In genomic region chr1:1092149-1092855, GRCh38 we compare ENCODE assay signal across 30 cellular contexts. TPM values are rescaled to one million over a fixed set of nuclear protein-coding genes. Genes with fewer than 3 reads are reported as not detected.
DNase-seq lines count a peak whose midpoint lies in the region; ATAC-seq and TF ChIP-seq lines count a peak whose summit lies in the region.
"Had no signal": no experiment of that assay in that cellular context is flagged by ENCODE, and none has a peak within 500 bp of the region (broad histone marks: within the 10 kb centered on the region; RNA-seq: fewer than 3 reads in every experiment).

No MANE protein-coding gene starts in this region.

- CTCF ChIA-PET in activated CD8-positive, alpha-beta memory T cell treated with anti-CD3 and anti-CD28 coated beads, Interleukin-2, amount 10 ng/mL, durations not matched to agents 7 days and 5 days (lab: Charles Lee), result interaction anchor here (1.3 kb wide), 1 partner anchor 30 kb away, joined by 4 read pairs; no protein-coding TSS in a partner anchor
- CTCF ChIA-PET in RWPE1 (lab: Yijun Ruan, JAX), result interaction anchor here (0.6 to 1.2 kb wide), 4 partner anchors 10 to 108 kb away, joined by 3 to 5 read pairs (median 3); partner anchors contain the start of gene ISG15
- CTCF ChIA-PET in mammary epithelial cell (lab: Charles Lee; ENCODE audit: low non-redundant PET), result no interaction called here

- H3K18ac ChIP-seq in H9 (ENCODE audit: insufficient read length, low read depth, low read length), result no peak overlapping the region

- intact Hi-C loops in mammary epithelial cell (cut with micrococcal nuclease), result no loop called here

- no peaks in the 10 kb centered on the region for H3K36me3 ChIP-seq in mammary epithelial cell (ENCODE audit: insufficient read depth, low read length)
- H3K36me3 ChIP-seq: pancreas had no signal

- no peak overlapping the region for H2AFZ ChIP-seq in H9 (ENCODE audit: low read length)
- H2AFZ ChIP-seq in mammary epithelial cell (ENCODE audit: low read depth, low read length), result no peak overlapping the region
- H2AFZ ChIP-seq: PC-9 had no signal

- no TSS peak for BruUV-seq in mammary epithelial cell (replicated peaks; lab: Mats Ljungman, UMichigan)

- H4K20me1 ChIP-seq in H9 (ENCODE audit: control insufficient read depth, insufficient read depth, insufficient read length), result no peaks in the 10 kb centered on the region
- H4K20me1 ChIP-seq in mammary epithelial cell (ENCODE audit: insufficient read depth, low read length), result no peaks in the 10 kb centered on the region

- no peaks in the 10 kb centered on the region for H3K4me1 Mint-ChIP-seq in activated CD8-positive, alpha-beta memory T cell treated with anti-CD3 and anti-CD28 coated beads, Interleukin-2, amount 10 ng/mL, durations not matched to agents 7 days and 5 days
- no peaks in the 10 kb centered on the region for H3K4me1 Mint-ChIP-seq in H9
- H3K4me1 Mint-ChIP-seq: activated T-helper 17 cell treated with anti-CD3 and anti-CD28 coated beads, Interleukin-2, amount 50 U/mL, for 72 hours had no signal

- no peak for ATAC-seq in activated CD8-positive, alpha-beta memory T cell treated with anti-CD3 and anti-CD28 coated beads, Interleukin-2, amount 10 ng/mL, durations not matched to agents 7 days and 5 days
- ATAC-seq in left lobe of liver, result no peak
- ATAC-seq in stimulated activated naive CD8-positive, alpha-beta T cell treated with anti-CD3 and anti-CD28 coated beads, Interleukin-15, Interleukin-2, amounts not matched to agents 100 U/mL and 50 U/mL, for 24 hours, result no peak

- H3K4me3 Mint-ChIP-seq in activated CD8-positive, alpha-beta memory T cell treated with anti-CD3 and anti-CD28 coated beads, Interleukin-2, amount 10 ng/mL, durations not matched to agents 7 days and 5 days, result no peak overlapping the region
- H3K4me3 Mint-ChIP-seq in H9, result no peak overlapping the region
- H3K4me3 Mint-ChIP-seq: activated naive CD8-positive, alpha-beta T cell; activated T-helper 17 cell treated with anti-CD3 and anti-CD28 coated beads, Interleukin-2, amount 50 U/mL, for 72 hours; natural killer cell; stimulated activated naive CD8-positive, alpha-beta T cell treated with anti-CD3 and anti-CD28 coated beads, Interleukin-15, amount 100 ng/mL, for 72 hours had no signal

- H3T11ph ChIP-seq in H9 (ENCODE audit: low read length), result no peak overlapping the region

- no peak overlapping the region for H2BK12ac ChIP-seq in H9 (ENCODE audit: insufficient read length, low read depth, low read length)

- no peaks in the 10 kb centered on the region for H3K79me2 ChIP-seq in H9 (ENCODE audit: insufficient read depth, low read length)
- no peaks in the 10 kb centered on the region for H3K79me2 ChIP-seq in mammary epithelial cell (ENCODE audit: insufficient read depth, low read length)

- no CpG with 5 or more reads among the region's 28 CpGs for WGBS in H9 (ENCODE audit: extremely low coverage, insufficient read length, low lambda C conversion rate)
- WGBS in mammary epithelial cell (ENCODE audit: low coverage, missing lambda C conversion rate), result 98% methylated on average over 21 of the region's 28 CpGs

- H3K4ac ChIP-seq in H9 (ENCODE audit: low read depth, low read length), result no peak overlapping the region

- H3K9ac ChIP-seq in H9 (ENCODE audit: extremely low read depth, insufficient read length, low read length) (no peak overlapping the region), mammary epithelial cell (ENCODE audit: insufficient read depth, low read length) (no peak overlapping the region)
- H3K9ac ChIP-seq: KMS-11 had no signal

- H3K79me1 ChIP-seq in H9 (ENCODE audit: insufficient read depth, low read depth, low read length, poor library complexity, severe bottlenecking), result no peaks in the 10 kb centered on the region

- H3K27me3 ChIP-seq in H9 (ENCODE audit: insufficient read depth, low read length) (no peaks in the 10 kb centered on the region), mammary epithelial cell (ENCODE audit: insufficient read depth, low read length) (no peaks in the 10 kb centered on the region)
- H3K27me3 ChIP-seq: pancreas had no signal

- H3K14ac ChIP-seq in H9 (ENCODE audit: insufficient read depth, low read length), result no peak overlapping the region

- H3K4me1 ChIP-seq in H9 (ENCODE audit: insufficient read depth, low read length) (no peaks in the 10 kb centered on the region), mammary epithelial cell (ENCODE audit: insufficient read depth, low read length) (no peaks in the 10 kb centered on the region)
- H3K4me1 ChIP-seq: A549, pancreas had no signal

- H3K36me3 Mint-ChIP-seq in activated CD8-positive, alpha-beta memory T cell treated with anti-CD3 and anti-CD28 coated beads, Interleukin-2, amount 10 ng/mL, durations not matched to agents 7 days and 5 days, result peaks cover 10% of the 10 kb centered on the region
- peaks cover 0 to 17% (median 0%) of the 10 kb centered on the region in 3 experiments; a peak in 3 of 7 replicates for H3K36me3 Mint-ChIP-seq in H9 (ENCODE audit: insufficient read depth in 1 of 3, low read depth in 3 of 3)
- H3K36me3 Mint-ChIP-seq: natural killer cell had no signal

- no peaks in the 10 kb centered on the region for H3K27me3 Mint-ChIP-seq in activated CD8-positive, alpha-beta memory T cell treated with anti-CD3 and anti-CD28 coated beads, Interleukin-2, amount 10 ng/mL, durations not matched to agents 7 days and 5 days
- H3K27me3 Mint-ChIP-seq in H9 (ENCODE audit: low read depth), result peaks cover 9% of the 10 kb centered on the region
- H3K27me3 Mint-ChIP-seq: activated naive CD8-positive, alpha-beta T cell; activated T-helper 17 cell treated with anti-CD3 and anti-CD28 coated beads, Interleukin-2, amount 50 U/mL, for 72 hours; stimulated activated naive CD8-positive, alpha-beta T cell treated with anti-CD3 and anti-CD28 coated beads, Interleukin-15, amount 100 ng/mL, for 72 hours had no signal

- peak; percentile 13 for DNase-seq in activated CD8-positive, alpha-beta memory T cell treated with anti-CD3 and anti-CD28 coated beads, Interleukin-2, amount 50 U/mL, for 4 hours
- DNase-seq in activated CD8-positive, alpha-beta memory T cell treated with anti-CD3 and anti-CD28 coated beads, Interleukin-2, amount 10 ng/mL, durations not matched to agents 7 days and 5 days, result no peak
- DNase-seq in H9 (peak; percentile 26), left lobe of liver (ENCODE audit: low spot score) (peak; percentile 28), RWPE1 (ENCODE audit: low spot score) (no peak), mucosa of gallbladder (ENCODE audit: low spot score) (no peak), mammary epithelial cell (no peak)
- DNase-seq in stimulated activated naive CD8-positive, alpha-beta T cell treated with anti-CD3 and anti-CD28 coated beads, Interleukin-15, Interleukin-2, amounts not matched to agents 100 U/mL and 50 U/mL, for 24 hours, result peak; percentile 2
- DNase-seq: activated CD4-positive, alpha-beta T cell treated with anti-CD3 and anti-CD28 coated beads for 1 hour; glutamatergic neuron; kidney glomerular epithelial cell; midbrain; natural killer cell; NCI-H1436; NCI-H446 treated with DMSO at 0.1 percent for 48 hours; PC-9; T-helper 1 cell; trophoblast cell had no signal

- no peak overlapping the region for H2BK20ac ChIP-seq in H9 (ENCODE audit: low read depth, low read length, poor library complexity, severe bottlenecking)

- no peak overlapping the region for H3K4me3 ChIP-seq in mammary epithelial cell (replicated peaks in 1 of 3; ENCODE audit: insufficient read depth in 1 of 3, low read depth in 2 of 3, low read length in 3 of 3)
- H3K4me3 ChIP-seq: A549, GM12878, pancreas, PC-9 had no signal

- POLR2A ChIA-PET in RWPE1 (lab: Yijun Ruan, JAX; ENCODE audit: low non-redundant PET), result no interaction called here

- no peaks in the 10 kb centered on the region for H3K23me2 ChIP-seq in H9 (ENCODE audit: insufficient read length, low read depth, low read length, poor library complexity, severe bottlenecking)

- dilution Hi-C loops in mammary epithelial cell (cut with HindIII; ENCODE audit: low sequenced_read_pairs), result no loop called here

- no peak overlapping the region for H4K8ac ChIP-seq in H9 (replicated peaks; ENCODE audit: insufficient read length, low read depth, low read length)

- H3K4me2 ChIP-seq in H9 (ENCODE audit: insufficient read depth, insufficient read length, low read length) (no peak overlapping the region), mammary epithelial cell (ENCODE audit: insufficient read depth, low read depth, low read length) (no peak overlapping the region)
- H3K4me2 ChIP-seq: A549, KMS-11, PC-9 had no signal

- H4K5ac ChIP-seq in H9 (ENCODE audit: insufficient read length, low read depth, low read length), result no peak overlapping the region

- H4K91ac ChIP-seq in H9 (ENCODE audit: insufficient read length, low read depth, low read length), result no peak overlapping the region

- H3K9me3 ChIP-seq in H9 (ENCODE audit: control insufficient read depth, low read depth, low read length) (no peaks in the 10 kb centered on the region), mammary epithelial cell (replicated peaks; ENCODE audit: insufficient read depth, low read length) (no peaks in the 10 kb centered on the region)
- H3K9me3 ChIP-seq: A549, pancreas had no signal

- in situ Hi-C loops in mammary epithelial cell (cut with MboI; ENCODE audit: low sequenced_read_pairs in 2 of 2), result no loop called here

- no peak overlapping the region for H3K27ac Mint-ChIP-seq in activated CD8-positive, alpha-beta memory T cell treated with anti-CD3 and anti-CD28 coated beads, Interleukin-2, amount 10 ng/mL, durations not matched to agents 7 days and 5 days
- H3K27ac Mint-ChIP-seq in H9, result no peak overlapping the region
- H3K27ac Mint-ChIP-seq: activated naive CD8-positive, alpha-beta T cell; activated T-helper 17 cell treated with anti-CD3 and anti-CD28 coated beads, Interleukin-2, amount 50 U/mL, for 72 hours; natural killer cell had no signal

- H2BK120ac ChIP-seq in H9 (ENCODE audit: low read depth, low read length, poor library complexity, severe bottlenecking), result no peak overlapping the region

- no peak overlapping the region for H3K27ac ChIP-seq in H9 (ENCODE audit: insufficient read length, low read depth, low read length)
- no peak overlapping the region for H3K27ac ChIP-seq in RWPE1
- H3K27ac ChIP-seq in mammary epithelial cell (ENCODE audit: insufficient read depth, low read depth, low read length), result no peak overlapping the region
- H3K27ac ChIP-seq: A549, KMS-11, pancreas, PC-9 had no signal

- no peak overlapping the region for H2BK15ac ChIP-seq in H9 (ENCODE audit: low read depth, low read length)

- peaks cover 2% of the 10 kb centered on the region for H3K9me3 Mint-ChIP-seq in activated CD8-positive, alpha-beta memory T cell treated with anti-CD3 and anti-CD28 coated beads, Interleukin-2, amount 10 ng/mL, durations not matched to agents 7 days and 5 days (ENCODE audit: low read depth)
- peaks cover 6 to 20% of the 10 kb centered on the region in 2 experiments; a peak in 3 of 5 replicates for H3K9me3 Mint-ChIP-seq in H9
- H3K9me3 Mint-ChIP-seq: activated T-helper 17 cell treated with anti-CD3 and anti-CD28 coated beads, Interleukin-2, amount 50 U/mL, for 72 hours; natural killer cell had no signal

- H3K23ac ChIP-seq in H9 (ENCODE audit: insufficient read length, low read depth, low read length), result no peak overlapping the region

- TF ChIP-seq CTCF in H9 (conservative IDR thresholded peaks at IDR 0.05), result no peak
- no peak for TF ChIP-seq CTCF in RWPE1 (conservative IDR thresholded peaks at IDR 0.05; ENCODE audit: low read depth)
- no peak for TF ChIP-seq CTCF in mammary epithelial cell (conservative IDR thresholded peaks at IDR 0.05 in 1 of 2, IDR thresholded peaks at IDR 0.05 in 1 of 2; ENCODE audit: extremely low read depth in 1 of 2, insufficient read depth in 1 of 2, low read depth in 1 of 2, low read length in 2 of 2)

- H2AK5ac ChIP-seq in H9 (ENCODE audit: insufficient read length, low read length), result no peak overlapping the region

- no peak overlapping the region for H3K56ac ChIP-seq in H9 (ENCODE audit: insufficient read length, low read depth, low read length)

- H2BK5ac ChIP-seq in H9 (ENCODE audit: insufficient read length, low read length), result no peak overlapping the region

RNA-seq across cellular contexts. Expression of gene RNF223, which starts 18.2 kb away (rescaled TPM):
- total RNA-seq in activated CD8-positive, alpha-beta memory T cell treated with anti-CD3 and anti-CD28 coated beads, Interleukin-2, amount 10 ng/mL, durations not matched to agents 7 days and 5 days, result not detected
- total RNA-seq in H9 (2021) (not detected in 2 replicates), left lobe of liver (not detected), mucosa of gallbladder (1.0 TPM), mammary epithelial cell (under 1 TPM in 1 of 2 donors, not detected in 1; 0.17 TPM)
- 0.06 TPM for polyA plus RNA-seq in mammary epithelial cell
- not detected for polyA minus RNA-seq in mammary epithelial cell
- total RNA-seq: activated CD8-positive, alpha-beta memory T cell treated with anti-CD3 and anti-CD28 coated beads for 36 hours; activated T-helper 17 cell treated with anti-CD3 and anti-CD28 coated beads, Interleukin-2, amount 50 U/mL, for 72 hours; Daoy; H4; natural killer cell; right cardiac atrium had no signal
- polyA plus RNA-seq: BJ, GM12878, right cardiac atrium had no signal

RNA-seq across cellular contexts. Expression of gene C1orf159, which starts 23.6 kb away (rescaled TPM):
- 10 to 100 TPM; 22.9 to 23.6 TPM for total RNA-seq in activated CD8-positive, alpha-beta memory T cell treated with anti-CD3 and anti-CD28 coated beads, Interleukin-2, amount 10 ng/mL, durations not matched to agents 7 days and 5 days
- total RNA-seq in H9 (2021) (10.1 and 12.3 TPM in 2 replicates), left lobe of liver (8.4 TPM), mucosa of gallbladder (18.6 TPM), mammary epithelial cell (10 to 100 TPM in 1 of 2 donors, 1 to 10 TPM in 1; 9.5 to 23.8 TPM)
- polyA plus RNA-seq in mammary epithelial cell, result 11.6 TPM
- polyA minus RNA-seq in mammary epithelial cell, result 0.88 TPM

Comparison
In these comparisons a context has a peak if more than half of its experiments do, and no peak if none do; other contexts are left out.
1. DNase-seq: peak in activated CD8-positive, alpha-beta memory T cell treated with anti-CD3 and anti-CD28 coated beads, Interleukin-2, amount 50 U/mL, for 4 hours (single experiment), H9 (single experiment), left lobe of liver (single experiment) and stimulated activated naive CD8-positive, alpha-beta T cell treated with anti-CD3 and anti-CD28 coated beads, Interleukin-15, Interleukin-2, amounts not matched to agents 100 U/mL and 50 U/mL, for 24 hours (single experiment); none in activated CD8-positive, alpha-beta memory T cell treated with anti-CD3 and anti-CD28 coated beads, Interleukin-2, amount 10 ng/mL, durations not matched to agents 7 days and 5 days (single experiment), RWPE1 (single experiment), mucosa of gallbladder (single experiment) and mammary epithelial cell (single experiment).